ENCODE assay signal across 35 cellular contexts in the genomic region with DNA sequence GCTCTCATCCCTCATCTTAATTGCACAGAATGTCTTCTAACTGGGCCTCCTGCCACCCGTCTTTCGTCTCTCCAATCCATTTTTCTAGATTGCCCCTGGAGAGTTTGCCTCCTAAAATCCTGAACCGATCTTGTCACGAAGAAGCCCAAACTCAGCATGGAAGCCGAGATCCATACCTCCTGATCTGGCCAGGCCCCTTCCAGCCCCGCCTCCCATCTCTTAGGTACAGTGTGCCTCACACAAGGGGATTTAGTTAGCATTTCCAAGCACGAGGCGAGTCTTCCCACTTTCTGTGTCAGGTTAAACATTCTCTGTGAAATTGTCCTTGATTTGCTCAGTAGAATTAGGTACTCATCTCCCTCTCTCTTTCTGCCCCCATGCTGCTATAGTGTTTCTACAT.
"Had no signal": no experiment of that assay in that cellular context is flagged by ENCODE, and none has a peak within 500 bp of the region (broad histone marks: within the 10 kb centered on the region; RNA-seq: fewer than 3 reads in every experiment).

No MANE protein-coding gene starts in this region.

- H3K27ac ChIP-seq: adrenal gland, body of pancreas, brain microvascular endothelial cell, breast epithelium, VCaP had no signal

- H3K4me1 Mint-ChIP-seq: activated CD4-positive, alpha-beta memory T cell treated with anti-CD3 and anti-CD28 coated beads, Interleukin-2, amount 10 ng/mL, durations not matched to agents 7 days and 5 days; activated CD4-positive, alpha-beta T cell treated with anti-CD3 and anti-CD28 coated beads for 36 hours; activated CD4-positive, alpha-beta T cell treated with anti-CD3 and anti-CD28 coated beads, Interleukin-2, amount 10 ng/mL, durations not matched to agents 7 days and 5 days; activated CD8-positive, alpha-beta memory T cell treated with anti-CD3 and anti-CD28 coated beads, Interleukin-2, amount 10 ng/mL, durations not matched to agents 7 days and 5 days; activated naive CD8-positive, alpha-beta T cell treated with anti-CD3 and anti-CD28 coated beads for 36 hours; activated T-helper 17 cell treated with anti-CD3 and anti-CD28 coated beads, Interleukin-2, amount 50 U/mL, for 72 hours had no signal

- H3K9me3 Mint-ChIP-seq: activated naive CD4-positive, alpha-beta T cell treated with anti-CD3 and anti-CD28 coated beads for 36 hours; activated naive CD8-positive, alpha-beta T cell treated with anti-CD3 and anti-CD28 coated beads for 36 hours; activated T-cell treated with anti-CD3 and anti-CD28 coated beads, Interleukin-2, amount 50 U/mL, for 4 hours; activated T-helper 1 cell treated with anti-CD3 and anti-CD28 coated beads, Interleukin-12 subunit alpha, Interleukin-12 subunit beta, Interleukin-2, Interleukin-4 antibody, amounts not matched to agents 30 ng/mL and 10 ng/mL and 1 ng/mL, durations not matched to agents 14 hours and 24 hours and 36 hours; activated T-helper 17 cell treated with anti-CD3 and anti-CD28 coated beads, Interleukin-2, amount 50 U/mL, for 72 hours; T-helper 1 cell treated with Interleukin-12 subunit alpha and Interleukin-12 subunit beta and Interleukin-4 antibody, amounts not matched to agents 30 μg/mL and 1 μg/mL, for 36 hours; T-helper 2 cell treated with Interferon-gamma antibody and Interleukin-4, amounts not matched to agents 5 μg/mL and 100 μg/mL, for 36 hours had no signal

- H3K27me3 Mint-ChIP-seq: activated CD4-positive, alpha-beta memory T cell treated with anti-CD3 and anti-CD28 coated beads, Interleukin-2, amount 10 ng/mL, durations not matched to agents 7 days and 5 days; activated CD4-positive, alpha-beta T cell treated with anti-CD3 and anti-CD28 coated beads, Interleukin-2, amount 10 ng/mL, durations not matched to agents 7 days and 5 days; activated CD8-positive, alpha-beta memory T cell treated with anti-CD3 and anti-CD28 coated beads, Interleukin-2, amount 10 ng/mL, durations not matched to agents 7 days and 5 days; activated naive CD8-positive, alpha-beta T cell treated with anti-CD3 and anti-CD28 coated beads for 36 hours; activated T-helper 17 cell treated with anti-CD3 and anti-CD28 coated beads, Interleukin-2, amount 50 U/mL, for 72 hours had no signal

- H3K4me3 ChIP-seq: adrenal gland, body of pancreas, breast epithelium had no signal

- H3K27ac Mint-ChIP-seq: activated CD4-positive, alpha-beta memory T cell treated with anti-CD3 and anti-CD28 coated beads, Interleukin-2, amount 10 ng/mL, durations not matched to agents 7 days and 5 days; activated CD4-positive, alpha-beta T cell treated with anti-CD3 and anti-CD28 coated beads for 36 hours; activated CD4-positive, alpha-beta T cell treated with anti-CD3 and anti-CD28 coated beads, Interleukin-2, amount 10 ng/mL, durations not matched to agents 7 days and 5 days; activated CD8-positive, alpha-beta memory T cell treated with anti-CD3 and anti-CD28 coated beads, Interleukin-2, amount 10 ng/mL, durations not matched to agents 7 days and 5 days; activated CD8-positive, alpha-beta T cell treated with anti-CD3 and anti-CD28 coated beads, Interleukin-2, amount 10 ng/mL, durations not matched to agents 7 days and 5 days; activated naive CD4-positive, alpha-beta T cell treated with anti-CD3 and anti-CD28 coated beads for 36 hours; activated naive CD4-positive, alpha-beta T cell treated with anti-CD3 and anti-CD28 coated beads, Interleukin-2, amount 50 U/mL, for 72 hours; activated naive CD8-positive, alpha-beta T cell treated with anti-CD3 and anti-CD28 coated beads for 36 hours; activated T-cell treated with anti-CD3 and anti-CD28 coated beads, Interleukin-2, amount 50 U/mL, for 72 hours; activated T-helper 1 cell treated with anti-CD3 and anti-CD28 coated beads, Interleukin-12 subunit alpha, Interleukin-12 subunit beta, Interleukin-2, Interleukin-4 antibody, amounts not matched to agents 30 ng/mL and 10 ng/mL and 1 ng/mL, durations not matched to agents 14 hours and 24 hours and 36 hours; activated T-helper 17 cell treated with anti-CD3 and anti-CD28 coated beads, Interleukin-2, amount 50 U/mL, for 72 hours; T-helper 1 cell treated with Interleukin-12 subunit alpha and Interleukin-12 subunit beta and Interleukin-4 antibody, amounts not matched to agents 30 μg/mL and 1 μg/mL, for 36 hours; T-helper 2 cell treated with Interferon-gamma antibody and Interleukin-4, amounts not matched to agents 5 μg/mL and 100 μg/mL, for 36 hours had no signal

- H3K36me3 ChIP-seq: adrenal gland, brain microvascular endothelial cell, breast epithelium had no signal

- H3K4me3 Mint-ChIP-seq: activated CD4-positive, alpha-beta memory T cell treated with anti-CD3 and anti-CD28 coated beads, Interleukin-2, amount 10 ng/mL, durations not matched to agents 7 days and 5 days; activated CD4-positive, alpha-beta T cell treated with anti-CD3 and anti-CD28 coated beads for 36 hours; activated CD4-positive, alpha-beta T cell treated with anti-CD3 and anti-CD28 coated beads, Interleukin-2, amount 10 ng/mL, durations not matched to agents 7 days and 5 days; activated CD8-positive, alpha-beta memory T cell treated with anti-CD3 and anti-CD28 coated beads, Interleukin-2, amount 10 ng/mL, durations not matched to agents 7 days and 5 days; activated CD8-positive, alpha-beta T cell treated with anti-CD3 and anti-CD28 coated beads, Interleukin-2, amount 10 ng/mL, durations not matched to agents 7 days and 5 days; activated naive CD4-positive, alpha-beta T cell treated with anti-CD3 and anti-CD28 coated beads for 36 hours; activated naive CD8-positive, alpha-beta T cell treated with anti-CD3 and anti-CD28 coated beads for 36 hours; activated T-cell treated with anti-CD3 and anti-CD28 coated beads, Interleukin-2, amount 50 U/mL, for 4 hours; activated T-cell treated with anti-CD3 and anti-CD28 coated beads, Interleukin-2, amount 50 U/mL, for 72 hours; activated T-helper 1 cell treated with anti-CD3 and anti-CD28 coated beads, Interleukin-12 subunit alpha, Interleukin-12 subunit beta, Interleukin-2, Interleukin-4 antibody, amounts not matched to agents 30 ng/mL and 10 ng/mL and 1 ng/mL, durations not matched to agents 14 hours and 24 hours and 36 hours; activated T-helper 17 cell treated with anti-CD3 and anti-CD28 coated beads, Interleukin-2, amount 50 U/mL, for 72 hours; T-helper 1 cell treated with Interleukin-12 subunit alpha and Interleukin-12 subunit beta and Interleukin-4 antibody, amounts not matched to agents 30 μg/mL and 1 μg/mL, for 36 hours; T-helper 2 cell treated with Interferon-gamma antibody and Interleukin-4, amounts not matched to agents 5 μg/mL and 100 μg/mL, for 36 hours had no signal

- H3K9me3 ChIP-seq: adrenal gland, body of pancreas, breast epithelium had no signal

- H3K4me1 ChIP-seq: adrenal gland, body of pancreas, breast epithelium had no signal

- DNase-seq: activated CD4-positive, alpha-beta memory T cell treated with anti-CD3 and anti-CD28 coated beads, Interleukin-2, amount 10 ng/mL, durations not matched to agents 7 days and 5 days; activated CD4-positive, alpha-beta T cell treated with anti-CD3 and anti-CD28 coated beads for 1 hour; activated CD4-positive, alpha-beta T cell treated with anti-CD3 and anti-CD28 coated beads for 36 hours; activated CD4-positive, alpha-beta T cell treated with anti-CD3 and anti-CD28 coated beads for 48 hours; activated CD4-positive, alpha-beta T cell treated with anti-CD3 and anti-CD28 coated beads, Interleukin-2, amount 10 ng/mL, durations not matched to agents 7 days and 5 days; activated CD4-positive, alpha-beta T cell treated with anti-CD3 and anti-CD28 coated beads, Interleukin-2, amount 50 U/mL, for 48 hours; activated CD4-positive, CD25-positive, alpha-beta regulatory T cell; activated CD8-positive, alpha-beta memory T cell treated with anti-CD3 and anti-CD28 coated beads for 24 hours; activated CD8-positive, alpha-beta memory T cell treated with anti-CD3 and anti-CD28 coated beads, Interleukin-2, amount 10 ng/mL, durations not matched to agents 7 days and 5 days; activated CD8-positive, alpha-beta memory T cell treated with anti-CD3 and anti-CD28 coated beads, Interleukin-2, amount 50 U/mL, for 48 hours; activated CD8-positive, alpha-beta T cell treated with anti-CD3 and anti-CD28 coated beads, Interleukin-2, amount 10 ng/mL, durations not matched to agents 7 days and 5 days; activated effector memory CD4-positive, alpha-beta T cell treated with anti-CD3 and anti-CD28 coated beads, Interleukin-2, amount 50 U/mL, for 16 hours; activated gamma-delta T cell treated with Interleukin-2 at 50 U/mL for 16 hours; activated naive CD4-positive, alpha-beta T cell; activated naive CD4-positive, alpha-beta T cell treated with anti-CD3 and anti-CD28 coated beads for 36 hours; activated naive CD4-positive, alpha-beta T cell treated with anti-CD3 and anti-CD28 coated beads, Interleukin-2, amount 50 U/mL, for 16 hours; activated naive CD8-positive, alpha-beta T cell treated with anti-CD3 and anti-CD28 coated beads for 36 hours; activated T-cell treated with anti-CD3 and anti-CD28 coated beads, Interleukin-2, amount 50 U/mL, for 4 hours; activated T-cell treated with anti-CD3 and anti-CD28 coated beads, Interleukin-2, amount 50 U/mL, for 72 hours; adrenal gland; amniotic stem cell; aorta; body of pancreas; brain microvascular endothelial cell; central memory CD4-positive, alpha-beta T cell; T-helper 1 cell; T-helper 2 cell; T-helper 9 cell had no signal

- H3K36me3 Mint-ChIP-seq: activated CD8-positive, alpha-beta memory T cell treated with anti-CD3 and anti-CD28 coated beads, Interleukin-2, amount 10 ng/mL, durations not matched to agents 7 days and 5 days; activated naive CD4-positive, alpha-beta T cell treated with anti-CD3 and anti-CD28 coated beads, Interleukin-2, amount 50 U/mL, for 72 hours; activated naive CD8-positive, alpha-beta T cell treated with anti-CD3 and anti-CD28 coated beads for 36 hours had no signal

- H3K27me3 ChIP-seq: adrenal gland, body of pancreas, brain microvascular endothelial cell, breast epithelium had no signal
